ENCODE assay signal across 23 cellular contexts in the genomic region with DNA sequence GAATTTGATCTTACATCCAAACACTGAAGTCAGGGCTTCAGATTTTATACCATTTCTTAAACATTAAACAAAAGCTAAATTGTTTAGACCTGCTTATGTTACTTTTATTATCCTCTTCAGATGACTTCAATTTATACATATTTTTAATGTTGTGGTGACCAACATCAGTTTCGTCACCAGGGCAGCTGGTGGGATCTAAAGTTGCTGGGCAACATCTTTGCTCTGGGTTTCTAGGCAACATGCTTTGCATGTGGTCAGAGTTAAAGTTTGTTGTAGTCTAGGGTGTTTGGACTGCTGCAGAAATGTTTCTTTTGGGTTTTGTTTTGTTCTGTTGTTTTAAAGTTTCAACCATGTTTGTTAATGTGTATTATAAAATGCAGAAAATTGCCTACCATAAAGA. TPM values are rescaled to one million over a fixed set of nuclear protein-coding genes. Genes with fewer than 3 reads are reported as not detected.
"Had no signal": no experiment of that assay in that cellular context is flagged by ENCODE, and none has a peak within 500 bp of the region (broad histone marks: within the 10 kb centered on the region; RNA-seq: fewer than 3 reads in every experiment).

No MANE protein-coding gene starts in this region.

- H3K36me3 Mint-ChIP-seq: activated naive CD4-positive, alpha-beta T cell treated with anti-CD3 and anti-CD28 coated beads, Interleukin-2, amount 50 U/mL, for 24 hours; memory B cell; naive B cell; stimulated activated naive B cell treated with anti-CD40 and anti-IgM and Interleukin-4, amounts not matched to agents 10 μg/mL and 1 μg/mL and 100 μg/mL, for 72 hours had no signal

- H3K27ac Mint-ChIP-seq: activated CD8-positive, alpha-beta T cell treated with anti-CD3 and anti-CD28 coated beads, Interleukin-2, amount 10 ng/mL, durations not matched to agents 7 days and 5 days; activated naive CD4-positive, alpha-beta T cell treated with anti-CD3 and anti-CD28 coated beads, Interleukin-2, amount 50 U/mL, for 24 hours; memory B cell; naive B cell; stimulated activated naive B cell treated with anti-CD40 and anti-IgM and Interleukin-4, amounts not matched to agents 10 μg/mL and 1 μg/mL and 100 μg/mL, for 72 hours had no signal

- H3K4me3 ChIP-seq: breast epithelium, coronary artery, heart left ventricle, right lobe of liver, smooth muscle cell, testis, upper lobe of left lung had no signal

- H3K27me3 Mint-ChIP-seq: activated naive CD4-positive, alpha-beta T cell treated with anti-CD3 and anti-CD28 coated beads, Interleukin-2, amount 50 U/mL, for 24 hours; central memory CD8-positive, alpha-beta T cell; memory B cell; naive B cell; stimulated activated naive B cell treated with anti-CD40 and anti-IgM and Interleukin-4, amounts not matched to agents 10 μg/mL and 1 μg/mL and 100 μg/mL, for 72 hours had no signal

- ATAC-seq: activated CD8-positive, alpha-beta T cell treated with anti-CD3 and anti-CD28 coated beads, Interleukin-2, amount 10 ng/mL, durations not matched to agents 7 days and 5 days; heart left ventricle; left colon; stimulated activated naive B cell treated with anti-CD40 and anti-IgM and Interleukin-4, amounts not matched to agents 10 μg/mL and 1 μg/mL and 100 μg/mL, for 72 hours had no signal

- H3K4me1 Mint-ChIP-seq: activated naive CD4-positive, alpha-beta T cell treated with anti-CD3 and anti-CD28 coated beads, Interleukin-2, amount 50 U/mL, for 24 hours; central memory CD8-positive, alpha-beta T cell; memory B cell; naive B cell; stimulated activated naive B cell treated with anti-CD40 and anti-IgM and Interleukin-4, amounts not matched to agents 10 μg/mL and 1 μg/mL and 100 μg/mL, for 72 hours had no signal

- H3K36me3 ChIP-seq: breast epithelium, heart left ventricle, right lobe of liver, upper lobe of left lung had no signal

- H3K27me3 ChIP-seq: breast epithelium, heart left ventricle, right lobe of liver, testis, upper lobe of left lung had no signal

- DNase-seq: activated CD4-positive, alpha-beta T cell treated with anti-CD3 and anti-CD28 coated beads for 1 hour; activated CD4-positive, alpha-beta T cell treated with anti-CD3 and anti-CD28 coated beads, Interleukin-2, amount 50 U/mL, for 1 hour; activated CD8-positive, alpha-beta T cell treated with anti-CD3 and anti-CD28 coated beads, Interleukin-2, amount 10 ng/mL, durations not matched to agents 7 days and 5 days; activated gamma-delta T cell treated with Interleukin-2 at 50 U/mL for 16 hours; activated T-cell treated with anti-CD3 and anti-CD28 coated beads, Interleukin-2, amount 50 U/mL, for 1 hour; heart left ventricle; left colon; naive B cell; occipital lobe; right lobe of liver; stimulated activated CD4-positive, alpha-beta T cell treated with anti-CD3 and anti-CD28 coated beads, Interleukin-15, amount 100 ng/mL, for 24 hours; stimulated activated CD8-positive, alpha-beta memory T cell treated with anti-CD3 and anti-CD28 coated beads, Interleukin-4, amount 100 ng/mL, for 48 hours; stimulated activated naive B cell treated with anti-CD40 and anti-IgM and Interleukin-4, amounts not matched to agents 10 μg/mL and 1 μg/mL and 100 μg/mL, for 72 hours; T-helper 1 cell; T-helper 9 cell; testis; upper lobe of left lung had no signal

- H3K9me3 ChIP-seq: breast epithelium, heart left ventricle, right lobe of liver, testis, upper lobe of left lung had no signal

- H3K4me1 ChIP-seq: breast epithelium, heart left ventricle, right lobe of liver, testis, upper lobe of left lung had no signal

- H3K4me3 Mint-ChIP-seq: activated CD8-positive, alpha-beta T cell treated with anti-CD3 and anti-CD28 coated beads, Interleukin-2, amount 10 ng/mL, durations not matched to agents 7 days and 5 days; activated naive CD4-positive, alpha-beta T cell treated with anti-CD3 and anti-CD28 coated beads, Interleukin-2, amount 50 U/mL, for 24 hours; central memory CD8-positive, alpha-beta T cell; memory B cell; naive B cell; stimulated activated naive B cell treated with anti-CD40 and anti-IgM and Interleukin-4, amounts not matched to agents 10 μg/mL and 1 μg/mL and 100 μg/mL, for 72 hours had no signal

- H3K27ac ChIP-seq: breast epithelium, coronary artery, heart left ventricle, right lobe of liver, testis, upper lobe of left lung had no signal

RNA-seq across cellular contexts. Expression of a gene that starts 34.7 kb away (rescaled TPM):
- total RNA-seq: activated CD8-positive, alpha-beta T cell treated with anti-CD3 and anti-CD28 coated beads, Interleukin-2, amount 10 ng/mL, durations not matched to agents 7 days and 5 days had no signal
